Comparison of ENCODE assay signal across 8 cellular contexts in genomic region chrX:129655547-129656248, GRCh38. TPM values are rescaled to one million over a fixed set of nuclear protein-coding genes. Genes with fewer than 3 reads are reported as not detected.
DNase-seq lines count a peak whose midpoint lies in the region; ATAC-seq and TF ChIP-seq lines count a peak whose summit lies in the region.

No MANE protein-coding gene starts in this region.

- H3K4me3 Mint-ChIP-seq in activated T-helper 17 cell treated with anti-CD3 and anti-CD28 coated beads, Interleukin-2, amount 50 U/mL, for 72 hours: peak overlapping the region; percentile 73

- peaks cover 4% of the 10 kb centered on the region for H3K36me3 Mint-ChIP-seq in activated T-helper 17 cell treated with anti-CD3 and anti-CD28 coated beads, Interleukin-2, amount 50 U/mL, for 72 hours (ENCODE audit: low read depth)

- H3K4me3 ChIP-seq in mucosa of descending colon: no peak overlapping the region

- H3K27me3 Mint-ChIP-seq in activated T-helper 17 cell treated with anti-CD3 and anti-CD28 coated beads, Interleukin-2, amount 50 U/mL, for 72 hours: peaks cover 7% of the 10 kb centered on the region

- H3K4me1 ChIP-seq in mucosa of descending colon (ENCODE audit: low read depth): no peaks in the 10 kb centered on the region

- no peaks in the 10 kb centered on the region for H3K9me3 ChIP-seq in mucosa of descending colon

- H3K27ac Mint-ChIP-seq in activated T-helper 17 cell treated with anti-CD3 and anti-CD28 coated beads, Interleukin-2, amount 50 U/mL, for 72 hours: no peak overlapping the region

- H3K9me3 Mint-ChIP-seq in activated T-helper 17 cell treated with anti-CD3 and anti-CD28 coated beads, Interleukin-2, amount 50 U/mL, for 72 hours: no peaks in the 10 kb centered on the region

- no peaks in the 10 kb centered on the region for H3K36me3 ChIP-seq in mucosa of descending colon (ENCODE audit: low read depth)

- peaks cover 4% of the 10 kb centered on the region for H3K4me1 Mint-ChIP-seq in activated T-helper 17 cell treated with anti-CD3 and anti-CD28 coated beads, Interleukin-2, amount 50 U/mL, for 72 hours

- ATAC-seq in activated T-helper 17 cell treated with anti-CD3 and anti-CD28 coated beads, Interleukin-2, amount 50 U/mL, for 72 hours (replicated peaks): peak; percentile 33
- ATAC-seq in mucosa of descending colon (peak; percentile 23), HG03354 (IDR thresholded peaks at IDR 0.05; ENCODE audit: poor library complexity, severe bottlenecking, unreplicated experiment) (no peak), GM21528 (IDR thresholded peaks at IDR 0.05; ENCODE audit: low FRiP score, unreplicated experiment) (no peak)

- peak; percentile 41 for DNase-seq in DMS 273 (lab: John Stamatoyannopoulos, UW; ENCODE audit: unreplicated experiment)
- DNase-seq in DMS 273 treated with DMSO at 0.1 percent for 48 hours (lab: John Stamatoyannopoulos, UW): no peak
- DNase-seq in HuH-7 (ENCODE audit: low spot score): peak; percentile 33
- no peak for DNase-seq in mucosa of descending colon
- no peak for DNase-seq in SHP77 treated with DMSO at 0.1 percent for 48 hours (lab: John Stamatoyannopoulos, UW)

- intact Hi-C loops in mucosa of descending colon (cut with DNase I, micrococcal nuclease): no loop called here

- TF ChIP-seq CTCF in mucosa of descending colon (IDR thresholded peaks at IDR 0.05): no peak

RNA-seq across cellular contexts. Expression of gene APLN, which starts 0.9 kb away (rescaled TPM):
- total RNA-seq in activated T-helper 17 cell treated with anti-CD3 and anti-CD28 coated beads, Interleukin-2, amount 50 U/mL, for 72 hours: 1 to 10 TPM in 1 of 2 donors, under 1 TPM in 1; 0.28 to 2.5 TPM
- under 1 TPM; 0.29 to 0.43 (median 0.41) TPM for total RNA-seq in mucosa of descending colon

Comparison
In these comparisons a context has a peak if more than half of its experiments do, and no peak if none do; other contexts are left out.
1. DNase-seq: peak in DMS 273 (single experiment) and HuH-7 (single experiment); none in DMS 273 treated with DMSO at 0.1 percent for 48 hours (single experiment), mucosa of descending colon (0 of 3) and SHP77 treated with DMSO at 0.1 percent for 48 hours (single experiment).
2. ATAC-seq: peak in activated T-helper 17 cell treated with anti-CD3 and anti-CD28 coated beads, Interleukin-2, amount 50 U/mL, for 72 hours (single experiment) and mucosa of descending colon (single experiment); none in HG03354 (single experiment) and GM21528 (single experiment).